Comparison of ENCODE assay signal across 20 cellular contexts in genomic region chr3:58670506-58671125, GRCh38. TPM values are rescaled to one million over a fixed set of nuclear protein-coding genes. Genes with fewer than 3 reads are reported as not detected.
"Had no signal": no experiment of that assay in that cellular context is flagged by ENCODE, and none has a peak within 500 bp of the region (broad histone marks: within the 10 kb centered on the region; RNA-seq: fewer than 3 reads in every experiment).

No MANE protein-coding gene starts in this region.

- H2AFZ ChIP-seq: hepatocyte had no signal

- H3K27ac ChIP-seq: esophagus muscularis mucosa, hepatocyte, tibial nerve had no signal

- H3K4me3 ChIP-seq: esophagus muscularis mucosa, hepatocyte, tibial nerve had no signal

- H3K36me3 ChIP-seq: esophagus muscularis mucosa, tibial nerve had no signal

- H3K4me2 ChIP-seq: hepatocyte had no signal

- H3K27me3 ChIP-seq: hepatocyte, tibial nerve had no signal

- H3K4me1 ChIP-seq: tibial nerve had no signal

- H3K79me2 ChIP-seq: hepatocyte had no signal

- DNase-seq: activated CD4-positive, alpha-beta T cell treated with anti-CD3 and anti-CD28 coated beads for 36 hours; activated CD8-positive, alpha-beta memory T cell treated with anti-CD3 and anti-CD28 coated beads, Interleukin-2, amount 50 U/mL, for 4 hours; activated CD8-positive, alpha-beta T cell treated with anti-CD3 and anti-CD28 coated beads for 36 hours; activated gamma-delta T cell treated with Interleukin-2 at 50 U/mL for 16 hours; activated T-cell treated with anti-CD3 and anti-CD28 coated beads, Interleukin-2, amount 50 U/mL, for 72 hours; amniotic stem cell; caudate nucleus; cortex of kidney; effector CD4-positive, alpha-beta T cell; left ventricle myocardium superior; nephron progenitor cell; occipital lobe; stimulated activated CD4-positive, alpha-beta T cell treated with anti-CD3 and anti-CD28 coated beads, Interleukin-4, amount 100 ng/mL, for 24 hours; stimulated activated naive CD4-positive, alpha-beta T cell had no signal

RNA-seq across cellular contexts. Expression of gene FAM3D, which starts 4.0 kb away (rescaled TPM):
- total RNA-seq: activated CD4-positive, alpha-beta T cell treated with anti-CD3 and anti-CD28 coated beads for 36 hours; activated CD8-positive, alpha-beta T cell treated with anti-CD3 and anti-CD28 coated beads for 36 hours; activated T-cell treated with anti-CD3 and anti-CD28 coated beads, Interleukin-2, amount 50 U/mL, for 72 hours; esophagus muscularis mucosa; left ventricle myocardium superior; occipital lobe; posterior vena cava; skeletal muscle tissue; subcutaneous adipose tissue; tibial nerve had no signal
